ENCODE assay signal across 8 cellular contexts in genomic region chr6:73134588-73134987, GRCh38.
DNase-seq lines count a peak whose midpoint lies in the region; ATAC-seq and TF ChIP-seq lines count a peak whose summit lies in the region.

No MANE protein-coding gene starts in this region.

- no peak overlapping the region for H3K9ac ChIP-seq in SK-N-SH

- H3K27ac ChIP-seq in SK-N-SH (ENCODE audit: low read depth in 2 of 2, low read length in 1 of 2) = no peak overlapping the region
- H3K27ac ChIP-seq in coronary artery = no peak overlapping the region

- H3K79me2 ChIP-seq in SK-N-SH (ENCODE audit: insufficient read depth) = no peaks in the 10 kb centered on the region

- peaks cover 0 to 26% of the 10 kb centered on the region in 2 experiments for H3K36me3 ChIP-seq in SK-N-SH (replicated peaks in 1 of 2; ENCODE audit: control insufficient read depth in 1 of 2, insufficient read depth in 2 of 2, low read length in 1 of 2)

- DNase-seq in SK-N-SH (peak; percentile 14), OCI-M1 (lab: John Stamatoyannopoulos, UW) (peak; percentile 8), fibroblast of pulmonary artery (ENCODE audit: low read depth) (peak; percentile 18), ureter (ENCODE audit: low spot score) (no peak), coronary artery (ENCODE audit: low spot score) (no peak)
- peak; percentile 19 to 26 for DNase-seq in stimulated activated CD4-positive, alpha-beta T cell treated with anti-CD3 and anti-CD28 coated beads, Interleukin-4, amount 100 ng/mL, for 48 hours (ENCODE audit: low read depth in 2 of 2)

- no peaks in the 10 kb centered on the region for H3K27me3 ChIP-seq in SK-N-SH (ENCODE audit: insufficient read depth)

- H2AFZ ChIP-seq in SK-N-SH (ENCODE audit: low read depth) = no peak overlapping the region

- 89% methylated on average over 8 of the region's 11 CpGs for WGBS in SK-N-SH (ENCODE audit: low lambda C conversion rate)

- H3K4me1 ChIP-seq in SK-N-SH (ENCODE audit: control insufficient read depth in 1 of 2, insufficient read depth in 2 of 2, low read depth in 1 of 2, low read length in 1 of 2) = peaks cover 2 to 7% of the 10 kb centered on the region in 2 experiments; a peak in 2 of 4 replicates

- no peaks in the 10 kb centered on the region for H3K9me3 ChIP-seq in SK-N-SH

- no peak for TF ChIP-seq EP300 in SK-N-SH (IDR thresholded peaks at IDR 0.05; ENCODE audit: borderline replicate concordance in 1 of 2, low read depth in 1 of 2, low read length in 1 of 2)

- H3K4me2 ChIP-seq in SK-N-SH = no peak overlapping the region

- TF ChIP-seq CTCF in SK-N-SH (IDR thresholded peaks at IDR 0.05) = peak; percentile 35
- TF ChIP-seq CTCF in fibroblast of pulmonary artery (IDR thresholded peaks at IDR 0.05; ENCODE audit: low read length, missing control alignments) = peak; percentile 36
- TF ChIP-seq CTCF in coronary artery (IDR thresholded peaks at IDR 0.05) = no peak

- H3K4me3 ChIP-seq in SK-N-SH (ENCODE audit: low read depth in 2 of 2, low read length in 1 of 2) (no peak overlapping the region), fibroblast of pulmonary artery (replicated peaks; ENCODE audit: low read depth, low read length) (no peak overlapping the region), coronary artery (no peak overlapping the region)

- ATAC-seq in SK-N-SH treated with all-trans-retinoic acid at 6 μM for 48 hours = no peak
- no peak for ATAC-seq in HG03432 (IDR thresholded peaks at IDR 0.05; ENCODE audit: unreplicated experiment)

- no peaks in the 10 kb centered on the region for H3K9me2 ChIP-seq in SK-N-SH

- no peak for TF ChIP-seq RAD21 in SK-N-SH (IDR thresholded peaks at IDR 0.05; ENCODE audit: low read length)

- CTCF ChIA-PET in SK-N-SH (lab: Yijun Ruan, JAX) = interaction anchor here (0.6 to 1.8 kb wide), 5 partner anchors 10 to 722 kb away, joined by 3 to 7 read pairs (median 3); no protein-coding TSS in a partner anchor

- no peaks in the 10 kb centered on the region for H4K20me1 ChIP-seq in SK-N-SH (ENCODE audit: insufficient read depth)

- POLR2A ChIA-PET in SK-N-SH (lab: Yijun Ruan, JAX) = no interaction called here

- peaks cover 4% of the 10 kb centered on the region for H3F3A ChIP-seq in SK-N-SH (replicated peaks; ENCODE audit: insufficient read depth)

TF ChIP-seq in SK-N-SH, 30 proteins besides CTCF, POLR2A, EP300 and RAD21:
- TF ChIP-seq FOSL2 (IDR thresholded peaks at IDR 0.05; ENCODE audit: borderline replicate concordance, low read depth) (no peak), TEAD4 (IDR thresholded peaks at IDR 0.05; ENCODE audit: borderline replicate concordance, insufficient read depth) (no peak), RCOR1 (IDR thresholded peaks at IDR 0.05; ENCODE audit: low read length) (no peak), USF2 (IDR thresholded peaks at IDR 0.05; ENCODE audit: borderline replicate concordance, low read depth, low read length) (no peak), GATA2 (CRISPR knock-in tag; IDR thresholded peaks at IDR 0.05) (no peak), MAX (IDR thresholded peaks at IDR 0.05; ENCODE audit: low read depth) (no peak), FOXM1 (IDR thresholded peaks at IDR 0.05; ENCODE audit: low read depth) (no peak), TAF1 (IDR thresholded peaks at IDR 0.05; ENCODE audit: borderline replicate concordance, low read depth, low read length) (no peak), GABPA (IDR thresholded peaks at IDR 0.05; ENCODE audit: low read depth) (no peak), ZBTB33 (IDR thresholded peaks at IDR 0.05; ENCODE audit: borderline replicate concordance, low read depth) (no peak), CHD2 (IDR thresholded peaks at IDR 0.05; ENCODE audit: low read length, partially characterized antibody) (no peak), NFIC (IDR thresholded peaks at IDR 0.05; ENCODE audit: borderline replicate concordance) (no peak)

TF ChIP-seq in SK-N-SH treated with all-trans-retinoic acid at 6 μM for 48 hours, 23 proteins besides CTCF, POLR2A, EP300 and RAD21:
- TF ChIP-seq ISL1 (CRISPR knock-in tag; IDR thresholded peaks at IDR 0.05) = no peak
- TF ChIP-seq ARNTL (CRISPR knock-in tag; IDR thresholded peaks at IDR 0.05; ENCODE audit: borderline replicate concordance, low read depth) = no peak
- TF ChIP-seq ZNF70 (CRISPR knock-in tag; IDR thresholded peaks at IDR 0.05) = no peak
- TF ChIP-seq ZFP30 (CRISPR knock-in tag; IDR thresholded peaks at IDR 0.05) = no peak
- TF ChIP-seq PPARA (CRISPR knock-in tag; IDR thresholded peaks at IDR 0.05; ENCODE audit: borderline replicate concordance) = no peak
- no peak for TF ChIP-seq CSDC2 (CRISPR knock-in tag; IDR thresholded peaks at IDR 0.05)
- TF ChIP-seq ZNF8 (CRISPR knock-in tag; IDR thresholded peaks at IDR 0.05) = no peak
- TF ChIP-seq ZC3H10 (CRISPR knock-in tag; IDR thresholded peaks at IDR 0.05) = no peak
- TF ChIP-seq GLIS3 (CRISPR knock-in tag; IDR thresholded peaks at IDR 0.05) = no peak
- no peak for TF ChIP-seq OSR1 (CRISPR knock-in tag; IDR thresholded peaks at IDR 0.05)
- no peak for TF ChIP-seq TCF4 (CRISPR knock-in tag; IDR thresholded peaks at IDR 0.05; ENCODE audit: borderline replicate concordance)
- TF ChIP-seq ESRRG (CRISPR knock-in tag; IDR thresholded peaks at IDR 0.05) = no peak
- TF ChIP-seq TOX (CRISPR knock-in tag; IDR thresholded peaks at IDR 0.05; ENCODE audit: borderline replicate concordance) = no peak
- TF ChIP-seq TSHZ2 (CRISPR knock-in tag; IDR thresholded peaks at IDR 0.05) = no peak
- TF ChIP-seq ZNF565 (CRISPR knock-in tag; conservative IDR thresholded peaks at IDR 0.05; ENCODE audit: low read depth) = no peak

Comparison
In these comparisons a context has a peak if more than half of its experiments do, and no peak if none do; other contexts are left out.
1. DNase-seq: peak in SK-N-SH (single experiment), OCI-M1 (single experiment), fibroblast of pulmonary artery (single experiment) and stimulated activated CD4-positive, alpha-beta T cell treated with anti-CD3 and anti-CD28 coated beads, Interleukin-4, amount 100 ng/mL, for 48 hours (2 of 2); none in ureter (single experiment) and coronary artery (single experiment).